1 cellular context compared by ENCODE assay signal in the genomic region with DNA sequence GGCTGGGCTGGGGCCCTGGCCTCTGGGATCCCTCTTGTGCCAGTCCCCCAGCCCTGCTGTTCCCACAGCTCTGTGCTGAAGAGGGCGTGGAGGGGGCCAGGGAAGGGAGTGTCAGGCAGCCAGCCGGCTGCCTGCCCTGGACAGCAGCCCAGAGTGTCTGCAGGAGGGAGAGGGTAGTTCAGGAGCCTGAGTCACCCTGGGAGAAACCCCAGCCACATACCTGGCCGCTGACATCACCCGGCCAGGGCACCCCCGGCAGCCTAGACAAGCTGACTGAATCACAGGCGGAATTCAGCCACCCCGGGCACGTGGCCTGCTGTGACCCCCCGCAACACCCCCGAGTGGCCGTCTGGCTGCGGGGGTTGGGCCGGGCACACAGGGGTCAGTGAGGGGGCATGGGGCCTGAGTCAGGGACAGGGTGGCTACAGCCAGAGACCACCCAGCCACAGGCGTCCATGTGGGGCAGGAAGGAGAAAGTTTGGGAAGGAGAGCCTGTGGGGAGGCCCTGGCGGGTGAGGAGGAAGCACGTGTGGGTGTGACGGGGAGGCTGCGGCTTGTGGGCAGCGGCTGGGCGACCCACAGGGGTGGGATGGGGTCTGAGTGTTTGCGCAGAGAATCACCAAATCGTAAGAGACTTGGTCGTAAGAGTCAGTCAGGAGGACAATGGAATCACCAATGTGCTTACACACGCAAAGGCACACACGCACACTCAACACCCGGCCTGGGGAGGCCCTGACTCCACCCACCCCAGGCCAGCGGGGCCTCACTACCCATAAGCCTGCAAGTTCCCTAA.
TF ChIP-seq lines count a peak whose summit lies in the region.

No MANE protein-coding gene starts in this region.

TF ChIP-seq in HEK293, 187 proteins besides CTCF, POLR2A, EP300 and RAD21 (continued from another document):
- TF ChIP-seq ZNF596 (tag by site-specific recombination; IDR thresholded peaks at IDR 0.05) (no peak), ZNF585B (tag by site-specific recombination; IDR thresholded peaks at IDR 0.05) (no peak), ZNF155 (tag by site-specific recombination; IDR thresholded peaks at IDR 0.05) (no peak), ZNF354C (tag by site-specific recombination; IDR thresholded peaks at IDR 0.05; ENCODE audit: borderline replicate concordance, low read depth) (no peak), ZNF37A (tag by site-specific recombination; IDR thresholded peaks at IDR 0.05) (no peak), ZNF521 (tag by site-specific recombination; IDR thresholded peaks at IDR 0.05) (no peak), IKZF3 (tag by site-specific recombination; IDR thresholded peaks at IDR 0.05) (peak; percentile 93), ZNF335 (tag by site-specific recombination; conservative IDR thresholded peaks at IDR 0.05) (peak; percentile 98), KLF16 (tag by site-specific recombination; IDR thresholded peaks at IDR 0.05) (peak; percentile 54; the same call in 1 of the 2 replicates), BCL11B (tag by site-specific recombination; IDR thresholded peaks at IDR 0.05; ENCODE audit: low read depth) (no peak), GLI4 (tag by site-specific recombination; IDR thresholded peaks at IDR 0.05) (peak; percentile 25; the same call in 1 of the 2 replicates), ZNF837 (tag by site-specific recombination; IDR thresholded peaks at IDR 0.05) (no peak), ZNF548 (tag by site-specific recombination; IDR thresholded peaks at IDR 0.05) (no peak)
- TF ChIP-seq, protein P1, sequence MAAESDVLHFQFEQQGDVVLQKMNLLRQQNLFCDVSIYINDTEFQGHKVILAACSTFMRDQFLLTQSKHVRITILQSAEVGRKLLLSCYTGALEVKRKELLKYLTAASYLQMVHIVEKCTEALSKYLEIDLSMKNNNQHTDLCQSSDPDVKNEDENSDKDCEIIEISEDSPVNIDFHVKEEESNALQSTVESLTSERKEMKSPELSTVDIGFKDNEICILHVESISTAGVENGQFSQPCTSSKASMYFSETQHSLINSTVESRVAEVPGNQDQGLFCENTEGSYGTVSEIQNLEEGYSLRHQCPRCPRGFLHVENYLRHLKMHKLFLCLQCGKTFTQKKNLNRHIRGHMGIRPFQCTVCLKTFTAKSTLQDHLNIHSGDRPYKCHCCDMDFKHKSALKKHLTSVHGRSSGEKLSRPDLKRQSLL (tag by site-specific recombination; IDR thresholded peaks at IDR 0.05) = peak; percentile 48; the same call in 1 of the 2 replicates
- TF ChIP-seq, protein P2, sequence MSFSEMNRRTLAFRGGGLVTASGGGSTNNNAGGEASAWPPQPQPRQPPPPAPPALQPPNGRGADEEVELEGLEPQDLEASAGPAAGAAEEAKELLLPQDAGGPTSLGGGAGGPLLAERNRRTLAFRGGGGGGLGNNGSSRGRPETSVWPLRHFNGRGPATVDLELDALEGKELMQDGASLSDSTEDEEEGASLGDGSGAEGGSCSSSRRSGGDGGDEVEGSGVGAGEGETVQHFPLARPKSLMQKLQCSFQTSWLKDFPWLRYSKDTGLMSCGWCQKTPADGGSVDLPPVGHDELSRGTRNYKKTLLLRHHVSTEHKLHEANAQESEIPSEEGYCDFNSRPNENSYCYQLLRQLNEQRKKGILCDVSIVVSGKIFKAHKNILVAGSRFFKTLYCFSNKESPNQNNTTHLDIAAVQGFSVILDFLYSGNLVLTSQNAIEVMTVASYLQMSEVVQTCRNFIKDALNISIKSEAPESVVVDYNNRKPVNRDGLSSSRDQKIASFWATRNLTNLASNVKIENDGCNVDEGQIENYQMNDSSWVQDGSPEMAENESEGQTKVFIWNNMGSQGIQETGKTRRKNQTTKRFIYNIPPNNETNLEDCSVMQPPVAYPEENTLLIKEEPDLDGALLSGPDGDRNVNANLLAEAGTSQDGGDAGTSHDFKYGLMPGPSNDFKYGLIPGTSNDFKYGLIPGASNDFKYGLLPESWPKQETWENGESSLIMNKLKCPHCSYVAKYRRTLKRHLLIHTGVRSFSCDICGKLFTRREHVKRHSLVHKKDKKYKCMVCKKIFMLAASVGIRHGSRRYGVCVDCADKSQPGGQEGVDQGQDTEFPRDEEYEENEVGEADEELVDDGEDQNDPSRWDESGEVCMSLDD (tag by site-specific recombination; IDR thresholded peaks at IDR 0.05) = peak; percentile 94
- TF ChIP-seq, protein P3, sequence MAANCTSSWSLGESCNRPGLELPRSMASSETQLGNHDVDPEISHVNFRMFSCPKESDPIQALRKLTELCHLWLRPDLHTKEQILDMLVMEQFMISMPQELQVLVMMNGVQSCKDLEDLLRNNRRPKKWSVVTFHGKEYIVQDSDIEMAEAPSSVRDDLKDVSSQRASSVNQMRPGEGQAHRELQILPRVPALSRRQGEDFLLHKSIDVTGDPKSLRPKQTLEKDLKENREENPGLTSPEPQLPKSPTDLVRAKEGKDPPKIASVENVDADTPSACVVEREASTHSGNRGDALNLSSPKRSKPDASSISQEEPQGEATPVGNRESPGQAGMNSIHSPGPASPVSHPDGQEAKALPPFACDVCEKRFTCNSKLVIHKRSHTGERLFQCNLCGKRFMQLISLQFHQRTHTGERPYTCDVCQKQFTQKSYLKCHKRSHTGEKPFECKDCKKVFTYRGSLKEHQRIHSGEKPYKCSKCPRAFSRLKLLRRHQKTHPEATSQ (tag by site-specific recombination; IDR thresholded peaks at IDR 0.05) = no peak
